Comparison of ENCODE assay signal across 33 cellular contexts in genomic region chr2:7619203-7619602, GRCh38.
"Had no signal": no experiment of that assay in that cellular context is flagged by ENCODE, and none has a peak within 500 bp of the region (broad histone marks: within the 10 kb centered on the region; RNA-seq: fewer than 3 reads in every experiment).

No MANE protein-coding gene starts in this region.

- H3K36me3 Mint-ChIP-seq: activated naive CD4-positive, alpha-beta T cell treated with anti-CD3 and anti-CD28 coated beads, Interleukin-2, amount 10 ng/mL, durations not matched to agents 7 days and 5 days; T-cell had no signal

- H3K27me3 ChIP-seq: brain microvascular endothelial cell had no signal

- H3K27ac ChIP-seq: brain microvascular endothelial cell, KMS-11, PC-9, RWPE1, VCaP had no signal

- H3K36me3 ChIP-seq: brain microvascular endothelial cell had no signal

- H3K27me3 Mint-ChIP-seq: activated CD4-positive, alpha-beta memory T cell treated with anti-CD3 and anti-CD28 coated beads, Interleukin-2, amount 10 ng/mL, durations not matched to agents 7 days and 5 days; activated CD8-positive, alpha-beta memory T cell treated with anti-CD3 and anti-CD28 coated beads, Interleukin-2, amount 10 ng/mL, durations not matched to agents 7 days and 5 days; activated naive CD4-positive, alpha-beta T cell treated with anti-CD3 and anti-CD28 coated beads, Interleukin-2, amount 10 ng/mL, durations not matched to agents 7 days and 5 days; activated naive CD8-positive, alpha-beta T cell; activated naive CD8-positive, alpha-beta T cell treated with anti-CD3 and anti-CD28 coated beads, Interleukin-2, amount 50 U/mL, for 24 hours; T-cell; T-helper 17 cell had no signal

- H3K4me3 Mint-ChIP-seq: activated B cell treated with CpG ODN at 0.5 μM for 24 hours; activated CD4-positive, alpha-beta memory T cell treated with anti-CD3 and anti-CD28 coated beads, Interleukin-2, amount 10 ng/mL, durations not matched to agents 7 days and 5 days; activated CD8-positive, alpha-beta memory T cell treated with anti-CD3 and anti-CD28 coated beads, Interleukin-2, amount 10 ng/mL, durations not matched to agents 7 days and 5 days; activated naive CD4-positive, alpha-beta T cell treated with anti-CD3 and anti-CD28 coated beads, Interleukin-2, amount 10 ng/mL, durations not matched to agents 7 days and 5 days; activated naive CD8-positive, alpha-beta T cell; activated naive CD8-positive, alpha-beta T cell treated with anti-CD3 and anti-CD28 coated beads, Interleukin-2, amount 50 U/mL, for 24 hours; T-cell; T-helper 17 cell had no signal

- DNase-seq: activated B cell treated with CpG ODN at 0.5 μM for 24 hours; activated CD4-positive, alpha-beta memory T cell treated with anti-CD3 and anti-CD28 coated beads, Interleukin-2, amount 10 ng/mL, durations not matched to agents 7 days and 5 days; activated CD4-positive, alpha-beta T cell treated with anti-CD3 and anti-CD28 coated beads for 4 hours; activated CD4-positive, alpha-beta T cell treated with anti-CD3 and anti-CD28 coated beads, Interleukin-2, amount 50 U/mL, for 1 hour; activated CD4-positive, CD25-positive, alpha-beta regulatory T cell treated with anti-CD3 and anti-CD28 coated beads, Interleukin-2, amount 50 U/mL, for 72 hours; activated CD8-positive, alpha-beta memory T cell treated with anti-CD3 and anti-CD28 coated beads for 24 hours; activated CD8-positive, alpha-beta memory T cell treated with anti-CD3 and anti-CD28 coated beads, Interleukin-2, amount 10 ng/mL, durations not matched to agents 7 days and 5 days; activated CD8-positive, alpha-beta memory T cell treated with anti-CD3 and anti-CD28 coated beads, Interleukin-2, amount 50 U/mL, for 48 hours; activated effector memory CD4-positive, alpha-beta T cell treated with Interleukin-2 at 50 U/mL for 16 hours; activated naive CD4-positive, alpha-beta T cell treated with anti-CD3 and anti-CD28 coated beads, Interleukin-2, amount 10 ng/mL, durations not matched to agents 7 days and 5 days; activated naive CD8-positive, alpha-beta T cell treated with anti-CD3 and anti-CD28 coated beads, Interleukin-2, amount 50 U/mL, for 24 hours; activated T-cell treated with anti-CD3 and anti-CD28 coated beads, Interleukin-2, amount 50 U/mL, for 48 hours; anterior cingulate cortex; central memory CD4-positive, alpha-beta T cell; MM.1S; MV-4-11; NCI-H1092; NCI-H1436 treated with DMSO at 0.1 percent for 48 hours; NCI-H187 treated with DMSO at 0.1 percent for 48 hours; NCI-H2081; NCI-H345; NCI-H524 treated with DMSO at 0.1 percent for 48 hours; NK-92 treated with Interleukin-12 subunit alpha and Interleukin-12 subunit beta, amount 100 ng/mL, for 24 hours; PC-9; SIG-M5; T-cell; T-helper 17 cell had no signal

- H3K4me3 ChIP-seq: PC-9 had no signal

- H3K4me2 ChIP-seq: KMS-11, PC-9 had no signal

- H3K9ac ChIP-seq: KMS-11 had no signal

- H2AFZ ChIP-seq: PC-9 had no signal

- FAIRE-seq: RCC 7860 had no signal

- H3K9me3 Mint-ChIP-seq: activated B cell treated with CpG ODN at 0.5 μM for 24 hours had no signal

- H3K27ac Mint-ChIP-seq: activated B cell treated with CpG ODN at 0.5 μM for 24 hours; activated CD4-positive, alpha-beta memory T cell treated with anti-CD3 and anti-CD28 coated beads, Interleukin-2, amount 10 ng/mL, durations not matched to agents 7 days and 5 days; activated CD8-positive, alpha-beta memory T cell treated with anti-CD3 and anti-CD28 coated beads, Interleukin-2, amount 10 ng/mL, durations not matched to agents 7 days and 5 days; activated naive CD4-positive, alpha-beta T cell treated with anti-CD3 and anti-CD28 coated beads, Interleukin-2, amount 10 ng/mL, durations not matched to agents 7 days and 5 days; activated naive CD8-positive, alpha-beta T cell; activated naive CD8-positive, alpha-beta T cell treated with anti-CD3 and anti-CD28 coated beads, Interleukin-2, amount 50 U/mL, for 24 hours; T-cell; T-helper 17 cell had no signal

- H3K4me1 Mint-ChIP-seq: activated B cell treated with CpG ODN at 0.5 μM for 24 hours, T-helper 17 cell had no signal
